In the genomic region with DNA sequence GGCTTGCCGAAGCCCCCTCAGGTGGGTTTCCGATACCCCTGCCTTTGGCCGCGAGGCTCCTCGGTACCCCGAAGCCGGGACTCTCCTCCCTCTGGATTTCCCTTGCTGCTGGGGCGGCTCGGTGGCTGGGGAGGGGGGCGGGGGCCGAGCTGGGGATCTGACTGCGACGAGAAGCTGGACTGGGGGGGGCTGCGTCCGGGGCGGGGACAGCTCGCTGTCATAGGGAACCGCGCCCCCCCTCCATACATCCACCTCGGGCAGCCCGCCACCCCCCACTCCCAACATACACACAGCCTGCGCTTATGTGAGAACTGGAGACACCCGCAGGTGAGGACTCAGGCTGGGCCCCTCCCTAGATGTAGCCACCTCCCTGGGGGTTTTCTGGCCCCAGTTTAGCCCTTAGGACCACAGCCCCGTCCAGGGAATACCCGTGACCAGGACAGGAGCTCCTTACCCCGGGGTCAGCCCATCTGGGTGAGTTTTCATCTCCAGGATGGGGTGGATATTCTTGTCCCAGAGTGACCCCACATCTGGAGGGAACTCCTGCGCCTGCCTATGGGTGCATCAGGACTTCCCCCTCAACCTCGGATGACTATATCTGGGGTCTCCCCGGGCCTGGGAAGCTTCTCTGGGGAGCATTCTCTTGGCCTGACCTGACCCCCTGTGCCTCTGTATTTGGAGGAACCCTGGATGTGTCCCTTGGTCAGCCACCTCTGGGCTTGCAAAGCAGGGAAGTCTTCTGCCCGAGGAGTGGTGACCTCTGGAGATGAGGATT, we compare ENCODE assay signal across 1 cellular context.
TF ChIP-seq lines count a peak whose summit lies in the region.

No MANE protein-coding gene starts in this region.

TF ChIP-seq in GM23338, 12 proteins besides CTCF, POLR2A, EP300 and RAD21:
- TF ChIP-seq, protein P1, sequence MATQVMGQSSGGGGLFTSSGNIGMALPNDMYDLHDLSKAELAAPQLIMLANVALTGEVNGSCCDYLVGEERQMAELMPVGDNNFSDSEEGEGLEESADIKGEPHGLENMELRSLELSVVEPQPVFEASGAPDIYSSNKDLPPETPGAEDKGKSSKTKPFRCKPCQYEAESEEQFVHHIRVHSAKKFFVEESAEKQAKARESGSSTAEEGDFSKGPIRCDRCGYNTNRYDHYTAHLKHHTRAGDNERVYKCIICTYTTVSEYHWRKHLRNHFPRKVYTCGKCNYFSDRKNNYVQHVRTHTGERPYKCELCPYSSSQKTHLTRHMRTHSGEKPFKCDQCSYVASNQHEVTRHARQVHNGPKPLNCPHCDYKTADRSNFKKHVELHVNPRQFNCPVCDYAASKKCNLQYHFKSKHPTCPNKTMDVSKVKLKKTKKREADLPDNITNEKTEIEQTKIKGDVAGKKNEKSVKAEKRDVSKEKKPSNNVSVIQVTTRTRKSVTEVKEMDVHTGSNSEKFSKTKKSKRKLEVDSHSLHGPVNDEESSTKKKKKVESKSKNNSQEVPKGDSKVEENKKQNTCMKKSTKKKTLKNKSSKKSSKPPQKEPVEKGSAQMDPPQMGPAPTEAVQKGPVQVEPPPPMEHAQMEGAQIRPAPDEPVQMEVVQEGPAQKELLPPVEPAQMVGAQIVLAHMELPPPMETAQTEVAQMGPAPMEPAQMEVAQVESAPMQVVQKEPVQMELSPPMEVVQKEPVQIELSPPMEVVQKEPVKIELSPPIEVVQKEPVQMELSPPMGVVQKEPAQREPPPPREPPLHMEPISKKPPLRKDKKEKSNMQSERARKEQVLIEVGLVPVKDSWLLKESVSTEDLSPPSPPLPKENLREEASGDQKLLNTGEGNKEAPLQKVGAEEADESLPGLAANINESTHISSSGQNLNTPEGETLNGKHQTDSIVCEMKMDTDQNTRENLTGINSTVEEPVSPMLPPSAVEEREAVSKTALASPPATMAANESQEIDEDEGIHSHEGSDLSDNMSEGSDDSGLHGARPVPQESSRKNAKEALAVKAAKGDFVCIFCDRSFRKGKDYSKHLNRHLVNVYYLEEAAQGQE (IDR thresholded peaks at IDR 0.05; ENCODE audit: unreplicated experiment), result no peak
- TF ChIP-seq EZH2 (IDR thresholded peaks at IDR 0.05; ENCODE audit: low read depth, unreplicated experiment), result no peak
- no peak for TF ChIP-seq EZH2phosphoT487 (IDR thresholded peaks at IDR 0.05; ENCODE audit: unreplicated experiment)
- TF ChIP-seq POLR2AphosphoS5 (IDR thresholded peaks at IDR 0.05; ENCODE audit: low read depth), result no peak
- TF ChIP-seq, protein P2, sequence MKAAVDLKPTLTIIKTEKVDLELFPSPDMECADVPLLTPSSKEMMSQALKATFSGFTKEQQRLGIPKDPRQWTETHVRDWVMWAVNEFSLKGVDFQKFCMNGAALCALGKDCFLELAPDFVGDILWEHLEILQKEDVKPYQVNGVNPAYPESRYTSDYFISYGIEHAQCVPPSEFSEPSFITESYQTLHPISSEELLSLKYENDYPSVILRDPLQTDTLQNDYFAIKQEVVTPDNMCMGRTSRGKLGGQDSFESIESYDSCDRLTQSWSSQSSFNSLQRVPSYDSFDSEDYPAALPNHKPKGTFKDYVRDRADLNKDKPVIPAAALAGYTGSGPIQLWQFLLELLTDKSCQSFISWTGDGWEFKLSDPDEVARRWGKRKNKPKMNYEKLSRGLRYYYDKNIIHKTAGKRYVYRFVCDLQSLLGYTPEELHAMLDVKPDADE (IDR thresholded peaks at IDR 0.05), result no peak
- no peak for TF ChIP-seq ZNF114 (CRISPR knock-in tag; IDR thresholded peaks at IDR 0.05)
- TF ChIP-seq, protein P3, sequence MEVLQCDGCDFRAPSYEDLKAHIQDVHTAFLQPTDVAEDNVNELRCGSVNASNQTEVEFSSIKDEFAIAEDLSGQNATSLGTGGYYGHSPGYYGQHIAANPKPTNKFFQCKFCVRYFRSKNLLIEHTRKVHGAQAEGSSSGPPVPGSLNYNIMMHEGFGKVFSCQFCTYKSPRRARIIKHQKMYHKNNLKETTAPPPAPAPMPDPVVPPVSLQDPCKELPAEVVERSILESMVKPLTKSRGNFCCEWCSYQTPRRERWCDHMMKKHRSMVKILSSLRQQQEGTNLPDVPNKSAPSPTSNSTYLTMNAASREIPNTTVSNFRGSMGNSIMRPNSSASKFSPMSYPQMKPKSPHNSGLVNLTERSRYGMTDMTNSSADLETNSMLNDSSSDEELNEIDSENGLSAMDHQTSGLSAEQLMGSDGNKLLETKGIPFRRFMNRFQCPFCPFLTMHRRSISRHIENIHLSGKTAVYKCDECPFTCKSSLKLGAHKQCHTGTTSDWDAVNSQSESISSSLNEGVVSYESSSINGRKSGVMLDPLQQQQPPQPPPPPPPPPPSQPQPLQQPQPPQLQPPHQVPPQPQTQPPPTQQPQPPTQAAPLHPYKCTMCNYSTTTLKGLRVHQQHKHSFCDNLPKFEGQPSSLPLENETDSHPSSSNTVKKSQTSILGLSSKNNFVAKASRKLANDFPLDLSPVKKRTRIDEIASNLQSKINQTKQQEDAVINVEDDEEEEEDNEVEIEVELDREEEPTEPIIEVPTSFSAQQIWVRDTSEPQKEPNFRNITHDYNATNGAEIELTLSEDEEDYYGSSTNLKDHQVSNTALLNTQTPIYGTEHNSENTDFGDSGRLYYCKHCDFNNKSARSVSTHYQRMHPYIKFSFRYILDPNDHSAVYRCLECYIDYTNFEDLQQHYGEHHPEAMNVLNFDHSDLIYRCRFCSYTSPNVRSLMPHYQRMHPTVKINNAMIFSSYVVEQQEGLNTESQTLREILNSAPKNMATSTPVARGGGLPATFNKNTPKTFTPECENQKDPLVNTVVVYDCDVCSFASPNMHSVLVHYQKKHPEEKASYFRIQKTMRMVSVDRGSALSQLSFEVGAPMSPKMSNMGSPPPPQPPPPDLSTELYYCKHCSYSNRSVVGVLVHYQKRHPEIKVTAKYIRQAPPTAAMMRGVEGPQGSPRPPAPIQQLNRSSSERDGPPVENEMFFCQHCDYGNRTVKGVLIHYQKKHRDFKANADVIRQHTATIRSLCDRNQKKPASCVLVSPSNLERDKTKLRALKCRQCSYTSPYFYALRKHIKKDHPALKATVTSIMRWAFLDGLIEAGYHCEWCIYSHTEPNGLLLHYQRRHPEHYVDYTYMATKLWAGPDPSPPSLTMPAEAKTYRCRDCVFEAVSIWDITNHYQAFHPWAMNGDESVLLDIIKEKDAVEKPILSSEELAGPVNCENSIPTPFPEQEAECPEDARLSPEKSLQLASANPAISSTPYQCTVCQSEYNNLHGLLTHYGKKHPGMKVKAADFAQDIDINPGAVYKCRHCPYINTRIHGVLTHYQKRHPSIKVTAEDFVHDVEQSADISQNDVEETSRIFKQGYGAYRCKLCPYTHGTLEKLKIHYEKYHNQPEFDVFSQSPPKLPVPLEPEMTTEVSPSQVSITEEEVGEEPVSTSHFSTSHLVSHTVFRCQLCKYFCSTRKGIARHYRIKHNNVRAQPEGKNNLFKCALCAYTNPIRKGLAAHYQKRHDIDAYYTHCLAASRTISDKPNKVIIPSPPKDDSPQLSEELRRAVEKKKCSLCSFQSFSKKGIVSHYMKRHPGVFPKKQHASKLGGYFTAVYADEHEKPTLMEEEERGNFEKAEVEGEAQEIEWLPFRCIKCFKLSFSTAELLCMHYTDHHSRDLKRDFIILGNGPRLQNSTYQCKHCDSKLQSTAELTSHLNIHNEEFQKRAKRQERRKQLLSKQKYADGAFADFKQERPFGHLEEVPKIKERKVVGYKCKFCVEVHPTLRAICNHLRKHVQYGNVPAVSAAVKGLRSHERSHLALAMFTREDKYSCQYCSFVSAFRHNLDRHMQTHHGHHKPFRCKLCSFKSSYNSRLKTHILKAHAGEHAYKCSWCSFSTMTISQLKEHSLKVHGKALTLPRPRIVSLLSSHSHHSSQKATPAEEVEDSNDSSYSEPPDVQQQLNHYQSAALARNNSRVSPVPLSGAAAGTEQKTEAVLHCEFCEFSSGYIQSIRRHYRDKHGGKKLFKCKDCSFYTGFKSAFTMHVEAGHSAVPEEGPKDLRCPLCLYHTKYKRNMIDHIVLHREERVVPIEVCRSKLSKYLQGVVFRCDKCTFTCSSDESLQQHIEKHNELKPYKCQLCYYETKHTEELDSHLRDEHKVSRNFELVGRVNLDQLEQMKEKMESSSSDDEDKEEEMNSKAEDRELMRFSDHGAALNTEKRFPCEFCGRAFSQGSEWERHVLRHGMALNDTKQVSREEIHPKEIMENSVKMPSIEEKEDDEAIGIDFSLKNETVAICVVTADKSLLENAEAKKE (CRISPR knock-in tag; IDR thresholded peaks at IDR 0.05), result no peak
- TF ChIP-seq NANOG (IDR thresholded peaks at IDR 0.05; ENCODE audit: borderline replicate concordance), result no peak
- no peak for TF ChIP-seq CREB1 (CRISPR knock-in tag; IDR thresholded peaks at IDR 0.05; ENCODE audit: low read depth)
- no peak for TF ChIP-seq JUNB (IDR thresholded peaks at IDR 0.05; ENCODE audit: unreplicated experiment)
- TF ChIP-seq ZNF331 (CRISPR knock-in tag; IDR thresholded peaks at IDR 0.05; ENCODE audit: low read depth), result no peak
- no peak for TF ChIP-seq STAT1 (IDR thresholded peaks at IDR 0.05; ENCODE audit: unreplicated experiment)
TF ChIP-seq in GM23338: peak in this region for 0.
